25 cellular contexts compared by ENCODE assay signal in genomic region chr15:90318591-90318990, GRCh38.
"Had no signal": no experiment of that assay in that cellular context is flagged by ENCODE, and none has a peak within 500 bp of the region (broad histone marks: within the 10 kb centered on the region; RNA-seq: fewer than 3 reads in every experiment).

No MANE protein-coding gene starts in this region.

- H3K27ac ChIP-seq: ascending aorta, KMS-11, SK-N-MC had no signal

- H3K27me3 ChIP-seq: ascending aorta, body of pancreas had no signal

- ATAC-seq: activated CD4-positive, alpha-beta T cell treated with anti-CD3 and anti-CD28 coated beads for 36 hours; activated naive CD4-positive, alpha-beta T cell treated with anti-CD3 and anti-CD28 coated beads, Interleukin-2, amount 50 U/mL, for 72 hours; activated naive CD8-positive, alpha-beta T cell treated with anti-CD3 and anti-CD28 coated beads, Interleukin-2, amount 50 U/mL, for 24 hours; activated T-cell treated with anti-CD3 and anti-CD28 coated beads, Interleukin-2, amount 50 U/mL, for 4 hours; body of pancreas; Right ventricle myocardium inferior; T-cell had no signal

- H3K9me3 ChIP-seq: ascending aorta, body of pancreas had no signal

- H3K36me3 ChIP-seq: ascending aorta had no signal

- H3K9ac ChIP-seq: KMS-11 had no signal

- DNase-seq: activated CD4-positive, alpha-beta memory T cell treated with anti-CD3 and anti-CD28 coated beads, Interleukin-2, amount 10 ng/mL, durations not matched to agents 7 days and 5 days; activated CD4-positive, alpha-beta T cell treated with anti-CD3 and anti-CD28 coated beads for 36 hours; activated CD4-positive, alpha-beta T cell treated with anti-CD3 and anti-CD28 coated beads, Interleukin-2, amount 50 U/mL, for 1 hour; activated effector memory CD4-positive, alpha-beta T cell treated with anti-CD3 and anti-CD28 coated beads, Interleukin-2, amount 50 U/mL, for 16 hours; activated naive CD4-positive, alpha-beta T cell treated with Interleukin-2 at 50 U/mL for 16 hours; activated naive CD8-positive, alpha-beta T cell treated with anti-CD3 and anti-CD28 coated beads, Interleukin-2, amount 50 U/mL, for 24 hours; activated T-cell treated with anti-CD3 and anti-CD28 coated beads, Interleukin-2, amount 50 U/mL, for 4 hours; amniotic stem cell; body of pancreas; NCI-H1092 treated with DMSO at 0.1 percent for 48 hours; NCI-H1436; NCI-H1694 treated with DMSO at 0.1 percent for 48 hours; NCI-H2029 treated with DMSO at 0.1 percent for 48 hours; NCI-H345; NCI-H510A; NCI-H526 treated with DMSO at 0.1 percent for 48 hours; NCI-H82; T-cell; T-helper 2 cell; T1000 had no signal

- H3K4me3 ChIP-seq: ascending aorta, body of pancreas, SK-N-MC had no signal
